27 cellular contexts compared by ENCODE assay signal in genomic region chr10:19096674-19097073, GRCh38. TPM values are rescaled to one million over a fixed set of nuclear protein-coding genes. Genes with fewer than 3 reads are reported as not detected.
"Had no signal": no experiment of that assay in that cellular context is flagged by ENCODE, and none has a peak within 500 bp of the region (broad histone marks: within the 10 kb centered on the region; RNA-seq: fewer than 3 reads in every experiment).

No MANE protein-coding gene starts in this region.

- H3K27me3 Mint-ChIP-seq: memory B cell; natural killer cell treated with Interleukin-12 subunit alpha and Interleukin-12 subunit beta and Interleukin-15 and Interleukin-18, amount 100 ng/mL, for 72 hours; stimulated activated naive CD8-positive, alpha-beta T cell treated with anti-CD3 and anti-CD28 coated beads, Interleukin-15, amount 100 ng/mL, for 72 hours; type B pancreatic cell had no signal

- H3K27ac Mint-ChIP-seq: memory B cell; natural killer cell treated with Interleukin-12 subunit alpha and Interleukin-12 subunit beta and Interleukin-15 and Interleukin-18, amount 100 ng/mL, for 72 hours; stimulated activated naive CD8-positive, alpha-beta T cell treated with anti-CD3 and anti-CD28 coated beads, Interleukin-15, amount 100 ng/mL, for 72 hours; type B pancreatic cell had no signal

- H3K36me3 ChIP-seq: prostate gland, right atrium auricular region, suprapubic skin had no signal

- H3K9me3 ChIP-seq: prostate gland, right atrium auricular region, suprapubic skin had no signal

- H3K9me3 Mint-ChIP-seq: neural crest cell, type B pancreatic cell had no signal

- H3K27ac ChIP-seq: dorsolateral prefrontal cortex, parathyroid adenoma, prostate gland, right atrium auricular region, suprapubic skin had no signal

- DNase-seq: dorsolateral prefrontal cortex; effector CD4-positive, alpha-beta T cell; head of caudate nucleus; stimulated activated CD4-positive, alpha-beta T cell treated with anti-CD3 and anti-CD28 coated beads, Interleukin-12 subunit alpha, Interleukin-12 subunit beta, amount 100 ng/mL, for 4 hours; stimulated activated CD4-positive, alpha-beta T cell treated with anti-CD3 and anti-CD28 coated beads, Interleukin-1b, Interleukin-23, amount 100 ng/mL, for 48 hours; stimulated activated CD4-positive, alpha-beta T cell treated with anti-CD3 and anti-CD28 coated beads, Interleukin-4, amount 100 ng/mL, for 1 hour; stimulated activated CD8-positive, alpha-beta memory T cell treated with anti-CD3 and anti-CD28 coated beads, Interleukin-4, amount 100 ng/mL, for 48 hours; stimulated activated naive CD4-positive, alpha-beta T cell; stimulated activated naive CD8-positive, alpha-beta T cell treated with anti-CD3 and anti-CD28 coated beads, Interleukin-15, amount 100 ng/mL, for 72 hours had no signal

- H3K36me3 Mint-ChIP-seq: memory B cell; natural killer cell treated with Interleukin-12 subunit alpha and Interleukin-12 subunit beta and Interleukin-15 and Interleukin-18, amount 100 ng/mL, for 72 hours; type B pancreatic cell had no signal

- ATAC-seq: left lobe of liver; natural killer cell treated with Interleukin-12 subunit alpha and Interleukin-12 subunit beta and Interleukin-15 and Interleukin-18, amount 100 ng/mL, for 72 hours; sciatic nerve; stimulated activated naive CD8-positive, alpha-beta T cell treated with anti-CD3 and anti-CD28 coated beads, Interleukin-15, amount 100 ng/mL, for 72 hours had no signal

- H3K4me3 Mint-ChIP-seq: memory B cell; natural killer cell treated with Interleukin-12 subunit alpha and Interleukin-12 subunit beta and Interleukin-15 and Interleukin-18, amount 100 ng/mL, for 72 hours; neural crest cell; stimulated activated naive CD8-positive, alpha-beta T cell treated with anti-CD3 and anti-CD28 coated beads, Interleukin-15, amount 100 ng/mL, for 72 hours; type B pancreatic cell had no signal

- H3K4me1 ChIP-seq: parathyroid adenoma, prostate gland, right atrium auricular region, suprapubic skin had no signal

- FAIRE-seq: colon, frontal cortex, keratinocyte had no signal

- H3K4me1 Mint-ChIP-seq: memory B cell; neural crest cell; stimulated activated naive CD8-positive, alpha-beta T cell treated with anti-CD3 and anti-CD28 coated beads, Interleukin-15, amount 100 ng/mL, for 72 hours had no signal

- H3K4me3 ChIP-seq: dorsolateral prefrontal cortex, lung, prostate gland, right atrium auricular region, smooth muscle cell, suprapubic skin had no signal

- H3K27me3 ChIP-seq: right atrium auricular region, suprapubic skin had no signal

RNA-seq across cellular contexts. Expression of gene MALRD1, which starts 48.1 kb away (rescaled TPM):
- total RNA-seq: glomerular endothelial cell, left lobe of liver, mononuclear cell had no signal
- polyA plus RNA-seq: keratinocyte, liver, smooth muscle cell had no signal
